In the genomic region with DNA sequence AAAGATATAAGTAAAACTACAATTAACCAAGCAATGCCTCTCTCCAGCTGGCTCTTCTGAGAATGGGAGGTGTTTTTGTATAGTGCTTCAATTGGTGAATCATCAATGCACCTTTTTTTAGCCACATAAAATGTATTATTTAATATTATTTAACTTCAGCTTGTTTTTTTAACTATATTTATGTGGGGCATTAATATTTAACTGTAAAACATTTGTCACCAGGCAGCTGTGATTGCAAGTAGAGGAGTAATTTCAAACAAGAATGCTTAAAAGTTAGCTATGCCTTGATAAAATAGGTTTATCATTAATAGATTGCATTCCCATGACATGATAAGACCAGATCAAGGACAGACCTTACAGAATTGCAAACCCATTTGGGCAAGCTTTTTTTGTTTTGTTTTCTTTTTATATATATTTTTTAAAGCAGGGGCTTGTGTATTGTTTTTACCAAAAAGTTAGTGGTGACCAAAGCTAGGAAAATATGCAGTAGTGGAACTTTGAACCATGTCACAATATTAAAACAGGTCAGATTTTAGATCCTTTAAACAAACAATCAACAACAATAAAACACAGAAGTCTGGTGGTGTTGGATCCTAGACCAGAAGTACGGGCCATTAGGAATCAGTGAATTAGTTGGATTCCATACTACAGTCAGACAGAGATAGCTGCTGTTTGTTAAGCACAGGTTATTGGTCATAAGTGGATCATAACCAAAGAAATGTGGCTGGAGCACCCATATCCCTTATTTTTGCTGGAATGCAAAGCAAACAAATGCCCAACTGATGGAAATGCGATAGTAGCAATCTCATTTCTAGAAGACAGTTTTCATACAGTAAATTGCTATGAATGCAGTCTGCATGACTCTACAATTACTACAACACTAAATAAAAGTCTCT, we compare ENCODE assay signal across 2 cellular contexts.
A peak's percentile ranks its signal among the peaks of the same experiment; 100 is the strongest.
TF ChIP-seq lines count a peak whose summit lies in the region.

No MANE protein-coding gene starts in this region.

TF ChIP-seq in liver, 16 proteins besides CTCF, POLR2A, EP300 and RAD21:
- TF ChIP-seq RXRA (IDR thresholded peaks at IDR 0.05) = no peak
- TF ChIP-seq, protein P1, sequence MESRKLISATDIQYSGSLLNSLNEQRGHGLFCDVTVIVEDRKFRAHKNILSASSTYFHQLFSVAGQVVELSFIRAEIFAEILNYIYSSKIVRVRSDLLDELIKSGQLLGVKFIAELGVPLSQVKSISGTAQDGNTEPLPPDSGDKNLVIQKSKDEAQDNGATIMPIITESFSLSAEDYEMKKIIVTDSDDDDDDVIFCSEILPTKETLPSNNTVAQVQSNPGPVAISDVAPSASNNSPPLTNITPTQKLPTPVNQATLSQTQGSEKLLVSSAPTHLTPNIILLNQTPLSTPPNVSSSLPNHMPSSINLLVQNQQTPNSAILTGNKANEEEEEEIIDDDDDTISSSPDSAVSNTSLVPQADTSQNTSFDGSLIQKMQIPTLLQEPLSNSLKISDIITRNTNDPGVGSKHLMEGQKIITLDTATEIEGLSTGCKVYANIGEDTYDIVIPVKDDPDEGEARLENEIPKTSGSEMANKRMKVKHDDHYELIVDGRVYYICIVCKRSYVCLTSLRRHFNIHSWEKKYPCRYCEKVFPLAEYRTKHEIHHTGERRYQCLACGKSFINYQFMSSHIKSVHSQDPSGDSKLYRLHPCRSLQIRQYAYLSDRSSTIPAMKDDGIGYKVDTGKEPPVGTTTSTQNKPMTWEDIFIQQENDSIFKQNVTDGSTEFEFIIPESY (IDR thresholded peaks at IDR 0.05) = no peak
- TF ChIP-seq HNF4A (conservative IDR thresholded peaks at IDR 0.05) = peak; percentile 71 to 72
- TF ChIP-seq TAF1 (conservative IDR thresholded peaks at IDR 0.05) = no peak
- TF ChIP-seq HNF4G (IDR thresholded peaks at IDR 0.05) = no peak
- TF ChIP-seq SP1 (IDR thresholded peaks at IDR 0.05) = peak; percentile 45
- no peak for TF ChIP-seq EGR1 (IDR thresholded peaks at IDR 0.05; ENCODE audit: low read depth in 2 of 2)
- no peak for TF ChIP-seq YY1 (IDR thresholded peaks at IDR 0.05)

TF ChIP-seq in HepG2, 621 proteins besides CTCF, POLR2A, EP300 and RAD21:
- TF ChIP-seq GFI1 (CRISPR knock-in tag; IDR thresholded peaks at IDR 0.05; ENCODE audit: borderline replicate concordance) (no peak), ZBTB20 (CRISPR knock-in tag; IDR thresholded peaks at IDR 0.05; ENCODE audit: borderline replicate concordance, low read depth) (no peak), SP140L (CRISPR knock-in tag; IDR thresholded peaks at IDR 0.05; ENCODE audit: borderline replicate concordance) (no peak), ZNF816 (CRISPR knock-in tag; IDR thresholded peaks at IDR 0.05; ENCODE audit: borderline replicate concordance) (no peak), DNMT3B (CRISPR knock-in tag; conservative IDR thresholded peaks at IDR 0.05) (no peak), RFXAP (CRISPR knock-in tag; IDR thresholded peaks at IDR 0.05; ENCODE audit: borderline replicate concordance) (no peak), TP53 (CRISPR knock-in tag; conservative IDR thresholded peaks at IDR 0.05) (no peak), PLRG1 (conservative IDR thresholded peaks at IDR 0.05) (no peak), TGIF2 (CRISPR knock-in tag; IDR thresholded peaks at IDR 0.05) (no peak)
- TF ChIP-seq, protein P2, sequence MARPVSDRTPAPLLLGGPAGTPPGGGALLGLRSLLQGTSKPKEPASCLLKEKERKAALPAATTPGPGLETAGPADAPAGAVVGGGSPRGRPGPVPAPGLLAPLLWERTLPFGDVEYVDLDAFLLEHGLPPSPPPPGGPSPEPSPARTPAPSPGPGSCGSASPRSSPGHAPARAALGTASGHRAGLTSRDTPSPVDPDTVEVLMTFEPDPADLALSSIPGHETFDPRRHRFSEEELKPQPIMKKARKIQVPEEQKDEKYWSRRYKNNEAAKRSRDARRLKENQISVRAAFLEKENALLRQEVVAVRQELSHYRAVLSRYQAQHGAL (CRISPR knock-in tag; IDR thresholded peaks at IDR 0.05; ENCODE audit: not compliant biosample characterization) = no peak
- TF ChIP-seq, protein P3, sequence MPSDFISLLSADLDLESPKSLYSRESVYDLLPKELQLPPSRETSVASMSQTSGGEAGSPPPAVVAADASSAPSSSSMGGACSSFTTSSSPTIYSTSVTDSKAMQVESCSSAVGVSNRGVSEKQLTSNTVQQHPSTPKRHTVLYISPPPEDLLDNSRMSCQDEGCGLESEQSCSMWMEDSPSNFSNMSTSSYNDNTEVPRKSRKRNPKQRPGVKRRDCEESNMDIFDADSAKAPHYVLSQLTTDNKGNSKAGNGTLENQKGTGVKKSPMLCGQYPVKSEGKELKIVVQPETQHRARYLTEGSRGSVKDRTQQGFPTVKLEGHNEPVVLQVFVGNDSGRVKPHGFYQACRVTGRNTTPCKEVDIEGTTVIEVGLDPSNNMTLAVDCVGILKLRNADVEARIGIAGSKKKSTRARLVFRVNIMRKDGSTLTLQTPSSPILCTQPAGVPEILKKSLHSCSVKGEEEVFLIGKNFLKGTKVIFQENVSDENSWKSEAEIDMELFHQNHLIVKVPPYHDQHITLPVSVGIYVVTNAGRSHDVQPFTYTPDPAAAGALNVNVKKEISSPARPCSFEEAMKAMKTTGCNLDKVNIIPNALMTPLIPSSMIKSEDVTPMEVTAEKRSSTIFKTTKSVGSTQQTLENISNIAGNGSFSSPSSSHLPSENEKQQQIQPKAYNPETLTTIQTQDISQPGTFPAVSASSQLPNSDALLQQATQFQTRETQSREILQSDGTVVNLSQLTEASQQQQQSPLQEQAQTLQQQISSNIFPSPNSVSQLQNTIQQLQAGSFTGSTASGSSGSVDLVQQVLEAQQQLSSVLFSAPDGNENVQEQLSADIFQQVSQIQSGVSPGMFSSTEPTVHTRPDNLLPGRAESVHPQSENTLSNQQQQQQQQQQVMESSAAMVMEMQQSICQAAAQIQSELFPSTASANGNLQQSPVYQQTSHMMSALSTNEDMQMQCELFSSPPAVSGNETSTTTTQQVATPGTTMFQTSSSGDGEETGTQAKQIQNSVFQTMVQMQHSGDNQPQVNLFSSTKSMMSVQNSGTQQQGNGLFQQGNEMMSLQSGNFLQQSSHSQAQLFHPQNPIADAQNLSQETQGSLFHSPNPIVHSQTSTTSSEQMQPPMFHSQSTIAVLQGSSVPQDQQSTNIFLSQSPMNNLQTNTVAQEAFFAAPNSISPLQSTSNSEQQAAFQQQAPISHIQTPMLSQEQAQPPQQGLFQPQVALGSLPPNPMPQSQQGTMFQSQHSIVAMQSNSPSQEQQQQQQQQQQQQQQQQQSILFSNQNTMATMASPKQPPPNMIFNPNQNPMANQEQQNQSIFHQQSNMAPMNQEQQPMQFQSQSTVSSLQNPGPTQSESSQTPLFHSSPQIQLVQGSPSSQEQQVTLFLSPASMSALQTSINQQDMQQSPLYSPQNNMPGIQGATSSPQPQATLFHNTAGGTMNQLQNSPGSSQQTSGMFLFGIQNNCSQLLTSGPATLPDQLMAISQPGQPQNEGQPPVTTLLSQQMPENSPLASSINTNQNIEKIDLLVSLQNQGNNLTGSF (CRISPR knock-in tag; IDR thresholded peaks at IDR 0.05) = no peak
- TF ChIP-seq, protein P4, sequence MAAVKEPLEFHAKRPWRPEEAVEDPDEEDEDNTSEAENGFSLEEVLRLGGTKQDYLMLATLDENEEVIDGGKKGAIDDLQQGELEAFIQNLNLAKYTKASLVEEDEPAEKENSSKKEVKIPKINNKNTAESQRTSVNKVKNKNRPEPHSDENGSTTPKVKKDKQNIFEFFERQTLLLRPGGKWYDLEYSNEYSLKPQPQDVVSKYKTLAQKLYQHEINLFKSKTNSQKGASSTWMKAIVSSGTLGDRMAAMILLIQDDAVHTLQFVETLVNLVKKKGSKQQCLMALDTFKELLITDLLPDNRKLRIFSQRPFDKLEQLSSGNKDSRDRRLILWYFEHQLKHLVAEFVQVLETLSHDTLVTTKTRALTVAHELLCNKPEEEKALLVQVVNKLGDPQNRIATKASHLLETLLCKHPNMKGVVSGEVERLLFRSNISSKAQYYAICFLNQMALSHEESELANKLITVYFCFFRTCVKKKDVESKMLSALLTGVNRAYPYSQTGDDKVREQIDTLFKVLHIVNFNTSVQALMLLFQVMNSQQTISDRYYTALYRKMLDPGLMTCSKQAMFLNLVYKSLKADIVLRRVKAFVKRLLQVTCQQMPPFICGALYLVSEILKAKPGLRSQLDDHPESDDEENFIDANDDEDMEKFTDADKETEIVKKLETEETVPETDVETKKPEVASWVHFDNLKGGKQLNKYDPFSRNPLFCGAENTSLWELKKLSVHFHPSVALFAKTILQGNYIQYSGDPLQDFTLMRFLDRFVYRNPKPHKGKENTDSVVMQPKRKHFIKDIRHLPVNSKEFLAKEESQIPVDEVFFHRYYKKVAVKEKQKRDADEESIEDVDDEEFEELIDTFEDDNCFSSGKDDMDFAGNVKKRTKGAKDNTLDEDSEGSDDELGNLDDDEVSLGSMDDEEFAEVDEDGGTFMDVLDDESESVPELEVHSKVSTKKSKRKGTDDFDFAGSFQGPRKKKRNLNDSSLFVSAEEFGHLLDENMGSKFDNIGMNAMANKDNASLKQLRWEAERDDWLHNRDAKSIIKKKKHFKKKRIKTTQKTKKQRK (IDR thresholded peaks at IDR 0.05; ENCODE audit: low read length) = no peak
- TF ChIP-seq, protein P5, sequence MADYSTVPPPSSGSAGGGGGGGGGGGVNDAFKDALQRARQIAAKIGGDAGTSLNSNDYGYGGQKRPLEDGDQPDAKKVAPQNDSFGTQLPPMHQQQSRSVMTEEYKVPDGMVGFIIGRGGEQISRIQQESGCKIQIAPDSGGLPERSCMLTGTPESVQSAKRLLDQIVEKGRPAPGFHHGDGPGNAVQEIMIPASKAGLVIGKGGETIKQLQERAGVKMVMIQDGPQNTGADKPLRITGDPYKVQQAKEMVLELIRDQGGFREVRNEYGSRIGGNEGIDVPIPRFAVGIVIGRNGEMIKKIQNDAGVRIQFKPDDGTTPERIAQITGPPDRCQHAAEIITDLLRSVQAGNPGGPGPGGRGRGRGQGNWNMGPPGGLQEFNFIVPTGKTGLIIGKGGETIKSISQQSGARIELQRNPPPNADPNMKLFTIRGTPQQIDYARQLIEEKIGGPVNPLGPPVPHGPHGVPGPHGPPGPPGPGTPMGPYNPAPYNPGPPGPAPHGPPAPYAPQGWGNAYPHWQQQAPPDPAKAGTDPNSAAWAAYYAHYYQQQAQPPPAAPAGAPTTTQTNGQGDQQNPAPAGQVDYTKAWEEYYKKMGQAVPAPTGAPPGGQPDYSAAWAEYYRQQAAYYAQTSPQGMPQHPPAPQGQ (CRISPR knock-in tag; IDR thresholded peaks at IDR 0.05; ENCODE audit: borderline replicate concordance) = no peak
- TF ChIP-seq, protein P6, sequence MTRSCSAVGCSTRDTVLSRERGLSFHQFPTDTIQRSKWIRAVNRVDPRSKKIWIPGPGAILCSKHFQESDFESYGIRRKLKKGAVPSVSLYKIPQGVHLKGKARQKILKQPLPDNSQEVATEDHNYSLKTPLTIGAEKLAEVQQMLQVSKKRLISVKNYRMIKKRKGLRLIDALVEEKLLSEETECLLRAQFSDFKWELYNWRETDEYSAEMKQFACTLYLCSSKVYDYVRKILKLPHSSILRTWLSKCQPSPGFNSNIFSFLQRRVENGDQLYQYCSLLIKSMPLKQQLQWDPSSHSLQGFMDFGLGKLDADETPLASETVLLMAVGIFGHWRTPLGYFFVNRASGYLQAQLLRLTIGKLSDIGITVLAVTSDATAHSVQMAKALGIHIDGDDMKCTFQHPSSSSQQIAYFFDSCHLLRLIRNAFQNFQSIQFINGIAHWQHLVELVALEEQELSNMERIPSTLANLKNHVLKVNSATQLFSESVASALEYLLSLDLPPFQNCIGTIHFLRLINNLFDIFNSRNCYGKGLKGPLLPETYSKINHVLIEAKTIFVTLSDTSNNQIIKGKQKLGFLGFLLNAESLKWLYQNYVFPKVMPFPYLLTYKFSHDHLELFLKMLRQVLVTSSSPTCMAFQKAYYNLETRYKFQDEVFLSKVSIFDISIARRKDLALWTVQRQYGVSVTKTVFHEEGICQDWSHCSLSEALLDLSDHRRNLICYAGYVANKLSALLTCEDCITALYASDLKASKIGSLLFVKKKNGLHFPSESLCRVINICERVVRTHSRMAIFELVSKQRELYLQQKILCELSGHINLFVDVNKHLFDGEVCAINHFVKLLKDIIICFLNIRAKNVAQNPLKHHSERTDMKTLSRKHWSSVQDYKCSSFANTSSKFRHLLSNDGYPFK (CRISPR knock-in tag; IDR thresholded peaks at IDR 0.05; ENCODE audit: borderline replicate concordance) = no peak
